Comparison of ENCODE assay signal across 7 cellular contexts in the genomic region with DNA sequence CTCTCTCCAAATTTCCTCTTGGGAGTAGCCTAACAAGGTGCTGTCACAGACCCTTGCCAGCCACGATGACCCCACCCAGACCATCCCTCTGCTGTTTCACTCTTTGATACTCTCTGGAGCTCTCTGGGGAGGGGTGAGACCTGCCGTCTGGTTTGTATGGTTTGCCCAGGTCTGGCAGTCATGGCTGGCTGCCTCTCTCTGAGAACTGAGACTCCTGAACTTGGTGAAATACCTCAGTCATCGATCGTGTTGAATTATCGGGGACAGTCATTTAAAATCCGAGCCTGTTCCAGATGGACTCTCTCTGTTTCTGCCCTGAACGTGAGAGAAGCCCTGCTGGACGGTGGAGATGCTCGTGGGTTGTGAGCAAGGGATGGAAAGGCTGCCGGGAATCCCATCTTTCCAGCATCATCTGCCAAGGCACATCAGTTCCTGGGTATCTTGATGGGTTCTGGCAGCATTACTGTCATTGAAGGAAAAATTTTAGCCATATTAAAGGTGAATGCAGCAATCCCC. TPM values are rescaled to one million over a fixed set of nuclear protein-coding genes. Genes with fewer than 3 reads are reported as not detected.
DNase-seq lines count a peak whose midpoint lies in the region; ATAC-seq and TF ChIP-seq lines count a peak whose summit lies in the region.
"Not testable (repeated sequence)": the region's sequence is repeated elsewhere in the genome, so short reads cannot be mapped to it uniquely, and the experiment has no call there.

No MANE protein-coding gene starts in this region.

- H3K79me2 ChIP-seq in KMS-11 (ENCODE audit: insufficient read depth, low read depth); SK-N-SH (ENCODE audit: insufficient read depth): not testable (repeated sequence)

- intact Hi-C loops in breast epithelium (cut with DNase I; ENCODE audit: low total_unique reads), result not testable (repeated sequence)

- not testable (repeated sequence) for H3K9me3 Mint-ChIP-seq in mesothelial cell of epicardium

- H2AFZ ChIP-seq in KMS-11 (ENCODE audit: low read depth), result peak overlapping the region; percentile 82; the same call in 1 of the 2 replicates
- H2AFZ ChIP-seq in SK-N-SH (ENCODE audit: low read depth), result not testable (repeated sequence)

- not testable (repeated sequence) for TF ChIP-seq RAD21 in SK-N-SH (IDR thresholded peaks at IDR 0.05; ENCODE audit: low read length)

- not testable (repeated sequence) for H3K9ac ChIP-seq in BLaER1, KMS-11, SK-N-SH

- peaks cover 45% of the 10 kb centered on the region for H3K27me3 Mint-ChIP-seq in mesothelial cell of epicardium (ENCODE audit: low read depth)

- peaks cover 21% of the 10 kb centered on the region for H3K27me3 ChIP-seq in BLaER1
- H3K27me3 ChIP-seq in KMS-11 (ENCODE audit: insufficient read depth, low read depth); SK-N-SH (ENCODE audit: insufficient read depth); breast epithelium; thoracic aorta (replicated peaks; ENCODE audit: insufficient read depth): not testable (repeated sequence)

- POLR2A ChIA-PET in SK-N-SH (lab: Yijun Ruan, JAX), result interaction anchor here (0.8 kb wide), 1 partner anchor 19 kb away, joined by 3 read pairs; no protein-coding TSS in a partner anchor

- not testable (repeated sequence) for H3K27ac ChIP-seq in BLaER1, KMS-11, breast epithelium, thoracic aorta
- peak overlapping the region in 1 of 2 experiments; percentile 83; a peak in 2 of 4 replicates for H3K27ac ChIP-seq in SK-N-SH (ENCODE audit: low read depth in 2 of 2, low read length in 1 of 2)

- H3K9me3 ChIP-seq in BLaER1, SK-N-SH, breast epithelium, thoracic aorta: not testable (repeated sequence)

- H3K4me3 ChIP-seq in BLaER1; KMS-11 (IDR thresholded peaks at IDR 0.05; ENCODE audit: insufficient read depth, low read depth, low read length): not testable (repeated sequence)
- H3K4me3 ChIP-seq in SK-N-SH (ENCODE audit: low read depth in 2 of 2, low read length in 1 of 2) (peak overlapping the region in 1 of 2 experiments; percentile 27; a peak in 1 of 4 replicates), breast epithelium (peak overlapping the region in 2 of 3 donors; percentile 17 to 52), thoracic aorta (peak overlapping the region; percentile 55)

- not testable (repeated sequence) for TF ChIP-seq CTCF in GM13977 (IDR thresholded peaks at IDR 0.05; ENCODE audit: extremely low read depth, insufficient read depth, missing control alignments); KMS-11 (conservative IDR thresholded peaks at IDR 0.05; ENCODE audit: low read depth, low read length); SK-N-SH (IDR thresholded peaks at IDR 0.05); breast epithelium (IDR thresholded peaks at IDR 0.05); mesothelial cell of epicardium (IDR thresholded peaks at IDR 0.05; ENCODE audit: unreplicated experiment); thoracic aorta (IDR thresholded peaks at IDR 0.05)

- 7% methylated on average over 9 of the region's 10 CpGs for WGBS in SK-N-SH (ENCODE audit: low lambda C conversion rate)

- ATAC-seq in thoracic aorta (ENCODE audit: insufficient number of reproducible peaks, low FRiP score, low read depth), result not testable (repeated sequence)

- not testable (repeated sequence) for H3K9me2 ChIP-seq in SK-N-SH

- not testable (repeated sequence) for H3F3A ChIP-seq in SK-N-SH (replicated peaks; ENCODE audit: insufficient read depth)

- CTCF ChIA-PET in SK-N-SH (lab: Yijun Ruan, JAX), result not testable (repeated sequence)

- not testable (repeated sequence) for H3K4me3 Mint-ChIP-seq in mesothelial cell of epicardium

- peaks cover 12% of the 10 kb centered on the region for H3K4me1 Mint-ChIP-seq in mesothelial cell of epicardium

- H3K4me1 ChIP-seq in BLaER1 (peaks cover 13% of the 10 kb centered on the region), KMS-11 (ENCODE audit: low read depth, poor library complexity, severe bottlenecking) (peaks cover 25% of the 10 kb centered on the region), thoracic aorta (ENCODE audit: control insufficient read depth in 1 of 2, low read depth in 2 of 2) (peaks cover 0 to 11% of the 10 kb centered on the region in 2 donors)
- H3K4me1 ChIP-seq in SK-N-SH (ENCODE audit: control insufficient read depth in 1 of 2, insufficient read depth in 2 of 2, low read depth in 1 of 2, low read length in 1 of 2); breast epithelium: not testable (repeated sequence)

- H3K36me3 ChIP-seq in BLaER1; KMS-11 (ENCODE audit: insufficient read depth); SK-N-SH (replicated peaks in 1 of 2; ENCODE audit: control insufficient read depth in 1 of 2, insufficient read depth in 2 of 2, low read length in 1 of 2); breast epithelium; thoracic aorta: not testable (repeated sequence)

- TF ChIP-seq EP300 in SK-N-SH (IDR thresholded peaks at IDR 0.05; ENCODE audit: borderline replicate concordance in 1 of 2, low read depth in 1 of 2, low read length in 1 of 2), result not testable (repeated sequence)

- TF ChIP-seq POLR2A in breast epithelium (IDR thresholded peaks at IDR 0.05), result not testable (repeated sequence)

- H3K27ac Mint-ChIP-seq in mesothelial cell of epicardium, result peak overlapping the region; percentile 14

- DNase-seq in GM13977 (ENCODE audit: low spot score) (peak; percentile 23), SK-N-SH (peak; percentile 53)
- not testable (repeated sequence) for DNase-seq in breast epithelium (ENCODE audit: low spot score in 2 of 2); mesothelial cell of epicardium (ENCODE audit: low spot score in 2 of 2, unreplicated experiment in 2 of 2); thoracic aorta (ENCODE audit: low spot score)

- peaks cover 11% of the 10 kb centered on the region for H4K20me1 ChIP-seq in BLaER1
- H4K20me1 ChIP-seq in KMS-11 (ENCODE audit: insufficient read depth); SK-N-SH (ENCODE audit: insufficient read depth): not testable (repeated sequence)

- H3K36me3 Mint-ChIP-seq in mesothelial cell of epicardium, result not testable (repeated sequence)

- H3K4me2 ChIP-seq in BLaER1 (peak overlapping the region; percentile 50), KMS-11 (peak overlapping the region; percentile 78), SK-N-SH (0 out of 2 replicates have a peak overlapping the region, but pooled peaks have one; percentile 37)

- in situ Hi-C loops in GM13977 (cut with MboI; ENCODE audit: low pct_unique_long_range_greater_than_20kb, low sequenced_read_pairs, unreplicated experiment), result not testable (repeated sequence)

RNA-seq across cellular contexts. Expression of a gene that starts 19.2 kb away (rescaled TPM):
- polyA plus RNA-seq in SK-N-SH (2012; rRNA removed), result 12.5 and 12.9 TPM in 2 replicates
- 5.7 and 8.3 TPM in 2 replicates for polyA plus RNA-seq in SK-N-SH (2012; cell fraction: cytosol; rRNA removed)
- polyA plus RNA-seq in SK-N-SH (2012; cell fraction: nucleus; rRNA removed), result 18.1 and 19.8 TPM in 2 replicates
- total RNA-seq in breast epithelium (10 to 100 TPM in 2 of 3 donors, 1 to 10 TPM in 1; 9.4 to 10.2 (median 10.2) TPM), mesothelial cell of epicardium (10.7 to 11.6 TPM (median 11.5 TPM) in 3 replicates), thoracic aorta (10 to 100 TPM in 1 of 2 donors, 1 to 10 TPM in 1; 6.8 to 14.9 TPM)

RNA-seq across cellular contexts. Expression of a gene that starts 45.2 kb away (rescaled TPM):
- 27.0 and 32.2 TPM in 2 replicates for polyA plus RNA-seq in SK-N-SH (2012; rRNA removed)
- polyA plus RNA-seq in SK-N-SH (2012; cell fraction: cytosol; rRNA removed), result 17.3 and 21.9 TPM in 2 replicates
- polyA plus RNA-seq in SK-N-SH (2012; cell fraction: nucleus; rRNA removed), result 24.4 and 24.7 TPM in 2 replicates
- total RNA-seq in breast epithelium (10 to 100 TPM; 14.4 to 21.2 (median 16.7) TPM), mesothelial cell of epicardium (18.0 to 21.3 TPM (median 19.4 TPM) in 3 replicates), thoracic aorta (10 to 100 TPM; 24.1 to 36.7 TPM)

RNA-seq across cellular contexts. Expression of a gene that starts 51.1 kb away (rescaled TPM):
- polyA plus RNA-seq in SK-N-SH (2012; rRNA removed), result 0.18 TPM in 1 of 2 replicates, not detected in the other
- 0.07 TPM in 1 of 2 replicates, not detected in the other for polyA plus RNA-seq in SK-N-SH (2012; cell fraction: cytosol; rRNA removed)
- polyA plus RNA-seq in SK-N-SH (2012; cell fraction: nucleus; rRNA removed), result 0.04 TPM in 1 of 2 replicates, not detected in the other
- total RNA-seq in breast epithelium (10 to 100 TPM in 1 of 3 donors, 1 to 10 TPM in 2; 5.1 to 10.2 (median 6.4) TPM), mesothelial cell of epicardium (0.20 to 0.87 TPM (median 0.55 TPM) in 3 replicates), thoracic aorta (10 to 100 TPM; 11.6 to 21.4 TPM)
